1 cellular context compared by ENCODE assay signal in the genomic region with DNA sequence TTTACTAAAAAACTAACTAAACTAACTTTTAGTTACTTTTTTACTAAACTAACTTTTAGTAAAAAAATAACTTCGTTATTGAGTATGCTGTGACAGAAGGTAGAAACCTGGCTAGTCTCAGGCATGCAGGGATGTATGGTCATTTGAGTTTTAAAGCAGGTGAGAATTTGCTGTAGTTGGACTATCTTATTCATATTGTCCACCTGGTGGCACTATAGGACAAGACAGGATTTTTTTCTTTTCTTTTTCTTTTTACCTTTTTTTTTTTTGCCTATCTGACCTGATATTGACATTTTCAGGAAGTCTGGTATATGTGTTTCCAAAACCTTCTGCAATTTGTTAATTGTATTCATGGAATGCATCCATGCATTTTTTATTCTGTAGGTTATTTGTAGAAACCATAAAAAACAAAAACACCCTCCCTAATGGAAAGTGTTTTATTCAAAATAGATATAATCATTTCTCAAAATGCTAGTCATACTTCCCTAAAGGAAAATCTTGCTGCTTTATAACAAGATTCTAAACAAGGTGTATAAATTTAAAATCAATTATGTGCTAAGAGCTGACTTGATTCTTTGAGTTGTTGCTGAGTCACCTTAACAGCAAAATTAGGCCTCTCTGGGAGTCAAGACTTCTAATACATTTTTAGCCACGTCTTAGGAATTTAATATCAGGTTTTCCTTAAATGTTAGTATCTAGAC.
TF ChIP-seq lines count a peak whose summit lies in the region.

No MANE protein-coding gene starts in this region.

TF ChIP-seq in GM23338, 12 proteins besides CTCF, POLR2A, EP300 and RAD21 (continued from another document):
- TF ChIP-seq, protein P1, sequence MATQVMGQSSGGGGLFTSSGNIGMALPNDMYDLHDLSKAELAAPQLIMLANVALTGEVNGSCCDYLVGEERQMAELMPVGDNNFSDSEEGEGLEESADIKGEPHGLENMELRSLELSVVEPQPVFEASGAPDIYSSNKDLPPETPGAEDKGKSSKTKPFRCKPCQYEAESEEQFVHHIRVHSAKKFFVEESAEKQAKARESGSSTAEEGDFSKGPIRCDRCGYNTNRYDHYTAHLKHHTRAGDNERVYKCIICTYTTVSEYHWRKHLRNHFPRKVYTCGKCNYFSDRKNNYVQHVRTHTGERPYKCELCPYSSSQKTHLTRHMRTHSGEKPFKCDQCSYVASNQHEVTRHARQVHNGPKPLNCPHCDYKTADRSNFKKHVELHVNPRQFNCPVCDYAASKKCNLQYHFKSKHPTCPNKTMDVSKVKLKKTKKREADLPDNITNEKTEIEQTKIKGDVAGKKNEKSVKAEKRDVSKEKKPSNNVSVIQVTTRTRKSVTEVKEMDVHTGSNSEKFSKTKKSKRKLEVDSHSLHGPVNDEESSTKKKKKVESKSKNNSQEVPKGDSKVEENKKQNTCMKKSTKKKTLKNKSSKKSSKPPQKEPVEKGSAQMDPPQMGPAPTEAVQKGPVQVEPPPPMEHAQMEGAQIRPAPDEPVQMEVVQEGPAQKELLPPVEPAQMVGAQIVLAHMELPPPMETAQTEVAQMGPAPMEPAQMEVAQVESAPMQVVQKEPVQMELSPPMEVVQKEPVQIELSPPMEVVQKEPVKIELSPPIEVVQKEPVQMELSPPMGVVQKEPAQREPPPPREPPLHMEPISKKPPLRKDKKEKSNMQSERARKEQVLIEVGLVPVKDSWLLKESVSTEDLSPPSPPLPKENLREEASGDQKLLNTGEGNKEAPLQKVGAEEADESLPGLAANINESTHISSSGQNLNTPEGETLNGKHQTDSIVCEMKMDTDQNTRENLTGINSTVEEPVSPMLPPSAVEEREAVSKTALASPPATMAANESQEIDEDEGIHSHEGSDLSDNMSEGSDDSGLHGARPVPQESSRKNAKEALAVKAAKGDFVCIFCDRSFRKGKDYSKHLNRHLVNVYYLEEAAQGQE (IDR thresholded peaks at IDR 0.05; ENCODE audit: unreplicated experiment) = no peak
- TF ChIP-seq, protein P2, sequence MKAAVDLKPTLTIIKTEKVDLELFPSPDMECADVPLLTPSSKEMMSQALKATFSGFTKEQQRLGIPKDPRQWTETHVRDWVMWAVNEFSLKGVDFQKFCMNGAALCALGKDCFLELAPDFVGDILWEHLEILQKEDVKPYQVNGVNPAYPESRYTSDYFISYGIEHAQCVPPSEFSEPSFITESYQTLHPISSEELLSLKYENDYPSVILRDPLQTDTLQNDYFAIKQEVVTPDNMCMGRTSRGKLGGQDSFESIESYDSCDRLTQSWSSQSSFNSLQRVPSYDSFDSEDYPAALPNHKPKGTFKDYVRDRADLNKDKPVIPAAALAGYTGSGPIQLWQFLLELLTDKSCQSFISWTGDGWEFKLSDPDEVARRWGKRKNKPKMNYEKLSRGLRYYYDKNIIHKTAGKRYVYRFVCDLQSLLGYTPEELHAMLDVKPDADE (IDR thresholded peaks at IDR 0.05) = no peak
- no peak for TF ChIP-seq EZH2 (IDR thresholded peaks at IDR 0.05; ENCODE audit: low read depth, unreplicated experiment)
- TF ChIP-seq CREB1 (CRISPR knock-in tag; IDR thresholded peaks at IDR 0.05; ENCODE audit: low read depth) = no peak
